16 cellular contexts compared by ENCODE assay signal in genomic region chr18:23220355-23220754, GRCh38.
"Had no signal": no experiment of that assay in that cellular context is flagged by ENCODE, and none has a peak within 500 bp of the region (broad histone marks: within the 10 kb centered on the region; RNA-seq: fewer than 3 reads in every experiment).

No MANE protein-coding gene starts in this region.

- H3K36me3 Mint-ChIP-seq: activated naive CD4-positive, alpha-beta T cell treated with anti-CD3 and anti-CD28 coated beads, Interleukin-2, amount 50 U/mL, for 24 hours had no signal

- H3K27ac Mint-ChIP-seq: activated naive CD4-positive, alpha-beta T cell treated with anti-CD3 and anti-CD28 coated beads, Interleukin-2, amount 50 U/mL, for 24 hours; nephron; T-helper 2 cell treated with Interferon-gamma antibody and Interleukin-4, amounts not matched to agents 5 μg/mL and 100 μg/mL, for 36 hours had no signal

- FAIRE-seq: bronchial epithelial cell had no signal

- H3K4me1 Mint-ChIP-seq: activated naive CD4-positive, alpha-beta T cell treated with anti-CD3 and anti-CD28 coated beads, Interleukin-2, amount 50 U/mL, for 24 hours had no signal

- H3K27ac ChIP-seq: gastroesophageal sphincter, psoas muscle, sigmoid colon, testis, uterus had no signal

- H3K9me3 Mint-ChIP-seq: activated naive CD4-positive, alpha-beta T cell treated with anti-CD3 and anti-CD28 coated beads, Interleukin-2, amount 50 U/mL, for 24 hours; T-helper 2 cell treated with Interferon-gamma antibody and Interleukin-4, amounts not matched to agents 5 μg/mL and 100 μg/mL, for 36 hours had no signal

- DNase-seq: activated T-cell treated with anti-CD3 and anti-CD28 coated beads, Interleukin-2, amount 50 U/mL, for 1 hour; amygdala; effector CD4-positive, alpha-beta T cell; hippocampal formation; mammary epithelial cell; psoas muscle; sigmoid colon; stimulated activated CD4-positive, alpha-beta T cell treated with anti-CD3 and anti-CD28 coated beads, Interleukin-12 subunit alpha, Interleukin-12 subunit beta, amount 100 ng/mL, for 4 hours; stimulated activated naive CD8-positive, alpha-beta T cell treated with anti-CD3 and anti-CD28 coated beads, Interleukin-15, Interleukin-2, amounts not matched to agents 100 U/mL and 50 U/mL, for 24 hours; testis; uterus had no signal

- H3K4me3 ChIP-seq: gastroesophageal sphincter, psoas muscle, sigmoid colon, testis, uterus had no signal

- H3K27me3 ChIP-seq: gastroesophageal sphincter, sigmoid colon, testis, uterus had no signal

- H3K36me3 ChIP-seq: sigmoid colon, uterus had no signal

- H3K27me3 Mint-ChIP-seq: activated naive CD4-positive, alpha-beta T cell treated with anti-CD3 and anti-CD28 coated beads, Interleukin-2, amount 50 U/mL, for 24 hours had no signal

- H3K4me1 ChIP-seq: psoas muscle, testis had no signal

- H3K4me3 Mint-ChIP-seq: activated naive CD4-positive, alpha-beta T cell treated with anti-CD3 and anti-CD28 coated beads, Interleukin-2, amount 50 U/mL, for 24 hours; nephron; T-helper 2 cell treated with Interferon-gamma antibody and Interleukin-4, amounts not matched to agents 5 μg/mL and 100 μg/mL, for 36 hours had no signal

- ATAC-seq: gastroesophageal sphincter; psoas muscle; stimulated activated naive CD8-positive, alpha-beta T cell treated with anti-CD3 and anti-CD28 coated beads, Interleukin-15, Interleukin-2, amounts not matched to agents 100 U/mL and 50 U/mL, for 24 hours had no signal

- H3K9me3 ChIP-seq: gastroesophageal sphincter, psoas muscle, sigmoid colon, testis, uterus had no signal
